Comparison of ENCODE assay signal across 9 cellular contexts in genomic region chr19:48398329-48399235, GRCh38. TPM values are rescaled to one million over a fixed set of nuclear protein-coding genes. Genes with fewer than 3 reads are reported as not detected.
DNase-seq lines count a peak whose midpoint lies in the region; ATAC-seq and TF ChIP-seq lines count a peak whose summit lies in the region.
"Had no signal": no experiment of that assay in that cellular context is flagged by ENCODE, and none has a peak within 500 bp of the region (broad histone marks: within the 10 kb centered on the region; RNA-seq: fewer than 3 reads in every experiment).

No MANE protein-coding gene starts in this region.

- H3K9me3 Mint-ChIP-seq in dendritic cell treated with granulocyte-macrophage colony-stimulating factor and Interleukin-4, amounts not matched to agents 40 ng/mL and 50 ng/mL, for 4 days = peaks cover 9% of the 10 kb centered on the region

- DNase-seq in DMS153 (lab: John Stamatoyannopoulos, UW) (peak; percentile 85), HAP-1 (ENCODE audit: low spot score in 2 of 2) (peak; percentile 84 to 97), NCI-H2171 (lab: John Stamatoyannopoulos, UW) (peak; percentile 93), lower lobe of right lung (peak; percentile 93)
- DNase-seq in activated CD4-positive, alpha-beta T cell treated with anti-CD3 and anti-CD28 coated beads for 4 hours = peak; percentile 72 to 77
- DNase-seq in stimulated activated CD8-positive, alpha-beta memory T cell treated with anti-CD3 and anti-CD28 coated beads, Interleukin-12 subunit alpha, Interleukin-12 subunit beta, amount 100 ng/mL, for 4 hours (ENCODE audit: low read depth) = peak; percentile 73

- ATAC-seq in lower lobe of right lung (peak; percentile 81 to 91), HG02840 (IDR thresholded peaks at IDR 0.05; ENCODE audit: low FRiP score, unreplicated experiment) (no peak)

- H3K4me1 ChIP-seq in HAP-1 = peaks cover 23% of the 10 kb centered on the region
- H3K4me1 ChIP-seq in lower lobe of right lung = peaks cover 11% of the 10 kb centered on the region

- no peak for TF ChIP-seq CTCF in lower lobe of right lung (IDR thresholded peaks at IDR 0.05)

- peaks cover 46% of the 10 kb centered on the region for H3K27me3 Mint-ChIP-seq in dendritic cell treated with granulocyte-macrophage colony-stimulating factor and Interleukin-4, amounts not matched to agents 40 ng/mL and 50 ng/mL, for 4 days

- intact Hi-C loops in dendritic cell treated with granulocyte-macrophage colony-stimulating factor and Interleukin-4, amounts not matched to agents 40 ng/mL and 50 ng/mL, for 4 days (cut with micrococcal nuclease) = no loop called here
- intact Hi-C loops in lower lobe of right lung (cut with DNase I) = no loop called here

- peak overlapping the region; percentile 45 for H3K4me3 ChIP-seq in HAP-1
- H3K4me3 ChIP-seq in lower lobe of right lung = peak overlapping the region; percentile 38

- peak overlapping the region; percentile 82 for H3K27ac Mint-ChIP-seq in dendritic cell treated with granulocyte-macrophage colony-stimulating factor and Interleukin-4, amounts not matched to agents 40 ng/mL and 50 ng/mL, for 4 days

- no peaks in the 10 kb centered on the region for H3K36me3 ChIP-seq in HAP-1 (replicated peaks)
- no peaks in the 10 kb centered on the region for H3K36me3 ChIP-seq in lower lobe of right lung

- H3K4me1 Mint-ChIP-seq in dendritic cell treated with granulocyte-macrophage colony-stimulating factor and Interleukin-4, amounts not matched to agents 40 ng/mL and 50 ng/mL, for 4 days (ENCODE audit: low read depth) = peaks cover 67% of the 10 kb centered on the region

- H3K27ac ChIP-seq in lower lobe of right lung = no peak overlapping the region

- no peaks in the 10 kb centered on the region for H3K9me3 ChIP-seq in HAP-1
- H3K9me3 ChIP-seq in lower lobe of right lung = no peaks in the 10 kb centered on the region

- peaks cover 10% of the 10 kb centered on the region for H3K36me3 Mint-ChIP-seq in dendritic cell treated with granulocyte-macrophage colony-stimulating factor and Interleukin-4, amounts not matched to agents 40 ng/mL and 50 ng/mL, for 4 days (ENCODE audit: low read depth)

- peaks cover 13% of the 10 kb centered on the region for H3K27me3 ChIP-seq in HAP-1 (ENCODE audit: low read depth)
- H3K27me3 ChIP-seq in lower lobe of right lung (ENCODE audit: low read depth) = peaks cover 40% of the 10 kb centered on the region

- in situ Hi-C loops in HAP-1 (cut with MboI; ENCODE audit: low sequenced_read_pairs) = no loop called here

- peak overlapping the region; percentile 82 for H3K4me3 Mint-ChIP-seq in dendritic cell treated with granulocyte-macrophage colony-stimulating factor and Interleukin-4, amounts not matched to agents 40 ng/mL and 50 ng/mL, for 4 days

RNA-seq across cellular contexts. Expression of gene GRIN2D, which starts 5.1 kb away (rescaled TPM):
- total RNA-seq in lower lobe of right lung = 0.95 TPM

RNA-seq across cellular contexts. Expression of gene KDELR1, which starts 7.2 kb away (rescaled TPM):
- total RNA-seq in lower lobe of right lung = 137 TPM

RNA-seq across cellular contexts. Expression of gene SYNGR4, which starts 34.4 kb away (rescaled TPM):
- not detected for total RNA-seq in lower lobe of right lung
- total RNA-seq: activated CD8-positive, alpha-beta memory T cell treated with anti-CD3 and anti-CD28 coated beads for 36 hours had no signal

RNA-seq across cellular contexts. Expression of gene TMEM143, which starts 34.8 kb away (rescaled TPM):
- 11.1 TPM for total RNA-seq in lower lobe of right lung

RNA-seq across cellular contexts. Expression of gene GRWD1, which starts 47.2 kb away (rescaled TPM):
- 25.8 TPM for total RNA-seq in lower lobe of right lung
